8 cellular contexts compared by ENCODE assay signal in genomic region chr1:62436039-62436465, GRCh38. TPM values are rescaled to one million over a fixed set of nuclear protein-coding genes. Genes with fewer than 3 reads are reported as not detected.
DNase-seq lines count a peak whose midpoint lies in the region; ATAC-seq, FAIRE-seq and TF ChIP-seq lines count a peak whose summit lies in the region.

No MANE protein-coding gene starts in this region.

- peak overlapping the region; percentile 81 for H3K4me3 ChIP-seq in CD8-positive, alpha-beta T cell (ENCODE audit: low read depth, low read length)
- H3K4me3 ChIP-seq in HCT116 (replicated peaks in 1 of 2; ENCODE audit: low read depth in 1 of 2, low read length in 2 of 2) (peak overlapping the region; percentile 93 to 98), kidney epithelial cell (ENCODE audit: low read depth, low read length) (peak overlapping the region; percentile 58)

- H3K9me2 ChIP-seq in HCT116 (ENCODE audit: insufficient read depth), result no peaks in the 10 kb centered on the region

- H3K9me3 Mint-ChIP-seq in CD8-positive, alpha-beta T cell, result peaks cover 2% of the 10 kb centered on the region
- no peaks in the 10 kb centered on the region for H3K9me3 Mint-ChIP-seq in T-cell
- no peaks in the 10 kb centered on the region for H3K9me3 Mint-ChIP-seq in brain

- no peaks in the 10 kb centered on the region for H3K9me3 ChIP-seq in CD8-positive, alpha-beta T cell (ENCODE audit: low read length)
- no peaks in the 10 kb centered on the region for H3K9me3 ChIP-seq in HCT116 (ENCODE audit: control insufficient read depth in 1 of 2, insufficient read depth in 1 of 2, low read depth in 1 of 2, low read length in 2 of 2)

- CTCF ChIA-PET in CD8-positive, alpha-beta T cell (lab: Charles Lee), result interaction anchor here (1.3 kb wide), 1 partner anchor 29 kb away, joined by 4 read pairs; no protein-coding TSS in a partner anchor
- CTCF ChIA-PET in HCT116 (lab: Charles Lee), result no interaction called here
- CTCF ChIA-PET in T-cell (lab: Charles Lee), result no interaction called here

- H3K27ac Mint-ChIP-seq in CD8-positive, alpha-beta T cell, result peak overlapping the region; percentile 100
- H3K27ac Mint-ChIP-seq in T-cell (peak overlapping the region; percentile 98 to 100), brain (peak overlapping the region; percentile 97 to 100 (median 100))

- DNase-seq in CD8-positive, alpha-beta T cell, result peak in 6 of 7 experiments; percentile 93 to 97 (median 94)
- DNase-seq in HCT116 (ENCODE audit: low read depth, low spot score) (no peak), T-cell (peak in 12 of 34 experiments; percentile 92 to 98 (median 96)), kidney epithelial cell (ENCODE audit: low read depth) (no peak), RCC 7860 (ENCODE audit: low spot score) (no peak)
- DNase-seq in stimulated activated CD4-positive, alpha-beta T cell treated with anti-CD3 and anti-CD28 coated beads, Interleukin-2, amount 100 ng/mL, for 48 hours, result peak; percentile 91 to 93

- H3K9ac ChIP-seq in HCT116 (ENCODE audit: low read length), result peak overlapping the region; percentile 99

- H4K20me1 ChIP-seq in HCT116 (ENCODE audit: insufficient read depth), result peaks cover 5% of the 10 kb centered on the region; the same call in 1 of the 2 replicates

- BruUV-seq in HCT116 (replicated peaks; lab: Mats Ljungman, UMichigan), result no TSS peak

- H3K79me2 ChIP-seq in HCT116 (ENCODE audit: insufficient read depth, low read length), result peaks cover 50% of the 10 kb centered on the region

- no peaks in the 10 kb centered on the region for H3K27me3 Mint-ChIP-seq in CD8-positive, alpha-beta T cell (ENCODE audit: low read depth)
- peaks cover 0 to 6% of the 10 kb centered on the region in 2 donors for H3K27me3 Mint-ChIP-seq in T-cell
- peaks cover 19% of the 10 kb centered on the region for H3K27me3 Mint-ChIP-seq in brain

- H3K27ac ChIP-seq in CD8-positive, alpha-beta T cell (ENCODE audit: low read depth, low read length), result peak overlapping the region; percentile 96
- peak overlapping the region; percentile 98 for H3K27ac ChIP-seq in HCT116 (ENCODE audit: low read depth, low read length)

- POLR2A ChIA-PET in CD8-positive, alpha-beta T cell (lab: Charles Lee), result interaction anchor here (0.6 to 1.9 kb wide), 6 partner anchors 12 to 1359 kb away, joined by 3 to 8 read pairs (median 4); partner anchors contain the start of gene ATG4C
- POLR2A ChIA-PET in HCT116 (lab: Charles Lee) (interaction anchor here (1.3 to 1.4 kb wide), 2 partner anchors 9 to 12 kb away, joined by 3 to 4 read pairs; no protein-coding TSS in a partner anchor), T-cell (lab: Charles Lee) (interaction anchor here (0.6 to 1.6 kb wide), 4 partner anchors 11 to 225 kb away, joined by 3 to 8 read pairs (median 4); no protein-coding TSS in a partner anchor)

- TF ChIP-seq RAD21 in HCT116 (IDR thresholded peaks at IDR 0.05; ENCODE audit: low read depth), result no peak

- peaks cover 35% of the 10 kb centered on the region for H3K4me1 Mint-ChIP-seq in CD8-positive, alpha-beta T cell (ENCODE audit: low read depth)
- peaks cover 37 to 44% (median 42%) of the 10 kb centered on the region in 3 donors for H3K4me1 Mint-ChIP-seq in T-cell
- H3K4me1 Mint-ChIP-seq in brain, result peaks cover 54% of the 10 kb centered on the region

- no peak overlapping the region for H2AFZ ChIP-seq in HCT116 (ENCODE audit: low read depth, low read length, poor library complexity, severe bottlenecking)

- ATAC-seq in CD8-positive, alpha-beta T cell, result no peak
- ATAC-seq in HCT116 (peak; percentile 78), T-cell (replicated peaks in 1 of 4) (peak in 3 of 4 experiments; percentile 1 to 77 (median 75)), GM21447 (IDR thresholded peaks at IDR 0.05; ENCODE audit: unreplicated experiment) (no peak)

- peaks cover 19% of the 10 kb centered on the region for H3K36me3 Mint-ChIP-seq in CD8-positive, alpha-beta T cell
- H3K36me3 Mint-ChIP-seq in T-cell (peaks cover 10% of the 10 kb centered on the region), brain (peaks cover 8% of the 10 kb centered on the region)

- H3K4me2 ChIP-seq in HCT116 (ENCODE audit: low read length), result peak overlapping the region; percentile 80

- intact Hi-C loops in CD8-positive, alpha-beta T cell (cut with DNase I, micrococcal nuclease), result loop anchor here (1.0 to 10.0 kb wide), 12 partner anchors 249 to 1361 kb away; partner anchors contain the start of genes ALG6 (in 2 of the 2), DOCK7 (in 2 of the 2), EFCAB7 (in 2 of the 2) and ITGB3BP (in 2 of the 2)
- intact Hi-C loops in HCT116 (cut with micrococcal nuclease), result loop anchor here (2.0 kb wide), 1 partner anchor 253 kb away; the partner anchor contains the start of gene DOCK7

- no peak for FAIRE-seq in RCC 7860 (lab: Jason Lieb, UNC)

- RAD21 ChIA-PET in HCT116 (lab: Charles Lee; ENCODE audit: low non-redundant PET in 1 of 2, low total read pairs in 2 of 2, uncharacterized antibody in 2 of 2, unreplicated experiment in 2 of 2), result interaction anchor here in 1 of 2 experiments (0.7 kb wide), 1 partner anchor 260 kb away, joined by 3 read pairs; no protein-coding TSS in a partner anchor

- H3K36me3 ChIP-seq in CD8-positive, alpha-beta T cell (ENCODE audit: insufficient read depth, low read length), result peaks cover 4% of the 10 kb centered on the region
- H3K36me3 ChIP-seq in HCT116 (ENCODE audit: control insufficient read depth in 1 of 2, insufficient read depth in 2 of 2, low read length in 2 of 2), result peaks cover 0 to 7% of the 10 kb centered on the region in 2 experiments; a peak in 2 of 4 replicates
- no peaks in the 10 kb centered on the region for H3K36me3 ChIP-seq in kidney epithelial cell (ENCODE audit: control insufficient read depth, insufficient read depth, low read length)

- no peaks in the 10 kb centered on the region for H3K27me3 ChIP-seq in CD8-positive, alpha-beta T cell (ENCODE audit: insufficient read depth, low read length)
- H3K27me3 ChIP-seq in HCT116 (ENCODE audit: insufficient read depth, low read length) (no peaks in the 10 kb centered on the region), kidney epithelial cell (ENCODE audit: control insufficient read depth, insufficient read depth, low read length) (no peaks in the 10 kb centered on the region)

- H3K4me1 ChIP-seq in CD8-positive, alpha-beta T cell (ENCODE audit: insufficient read depth, low read length), result peaks cover 32% of the 10 kb centered on the region
- peaks cover 6 to 21% of the 10 kb centered on the region in 2 experiments; a peak in 3 of 4 replicates for H3K4me1 ChIP-seq in HCT116 (ENCODE audit: control insufficient read depth in 1 of 2, insufficient read depth in 2 of 2, low read length in 2 of 2)

- peak overlapping the region; percentile 98 for H3K4me3 Mint-ChIP-seq in CD8-positive, alpha-beta T cell
- H3K4me3 Mint-ChIP-seq in T-cell, result peak overlapping the region; percentile 92 to 97 (median 96)
- peak overlapping the region; percentile 82 to 98 (median 87) for H3K4me3 Mint-ChIP-seq in brain

- no peak for TF ChIP-seq CTCF in CD8-positive, alpha-beta T cell (IDR thresholded peaks at IDR 0.05)
- TF ChIP-seq CTCF in HCT116 (IDR thresholded peaks at IDR 0.05 in 2 of 3, conservative IDR thresholded peaks at IDR 0.05 in 1 of 3; ENCODE audit: borderline replicate concordance in 1 of 3, insufficient read depth in 1 of 3, low read depth in 2 of 3, low read length in 2 of 3) (no peak), brain (conservative IDR thresholded peaks at IDR 0.05) (no peak), kidney epithelial cell (IDR thresholded peaks at IDR 0.05; ENCODE audit: insufficient read depth, low read length, poor library complexity, severe bottlenecking) (no peak)

- TF ChIP-seq POLR2A in HCT116 (IDR thresholded peaks at IDR 0.05; ENCODE audit: borderline replicate concordance, extremely low read depth, insufficient read depth, insufficient read length), result peak; percentile 68

TF ChIP-seq in HCT116, 20 proteins besides CTCF, POLR2A, EP300 and RAD21 (continues in another document):
- TF ChIP-seq SP1 (IDR thresholded peaks at IDR 0.05; ENCODE audit: low read depth) (no peak), ATF3 (IDR thresholded peaks at IDR 0.05) (no peak), EGR1 (IDR thresholded peaks at IDR 0.05; ENCODE audit: low read depth) (no peak), ZFX (IDR thresholded peaks at IDR 0.05) (peak; percentile 89), MAX (IDR thresholded peaks at IDR 0.05) (no peak; the same call in 1 of the 2 replicates)
- TF ChIP-seq, protein P1, sequence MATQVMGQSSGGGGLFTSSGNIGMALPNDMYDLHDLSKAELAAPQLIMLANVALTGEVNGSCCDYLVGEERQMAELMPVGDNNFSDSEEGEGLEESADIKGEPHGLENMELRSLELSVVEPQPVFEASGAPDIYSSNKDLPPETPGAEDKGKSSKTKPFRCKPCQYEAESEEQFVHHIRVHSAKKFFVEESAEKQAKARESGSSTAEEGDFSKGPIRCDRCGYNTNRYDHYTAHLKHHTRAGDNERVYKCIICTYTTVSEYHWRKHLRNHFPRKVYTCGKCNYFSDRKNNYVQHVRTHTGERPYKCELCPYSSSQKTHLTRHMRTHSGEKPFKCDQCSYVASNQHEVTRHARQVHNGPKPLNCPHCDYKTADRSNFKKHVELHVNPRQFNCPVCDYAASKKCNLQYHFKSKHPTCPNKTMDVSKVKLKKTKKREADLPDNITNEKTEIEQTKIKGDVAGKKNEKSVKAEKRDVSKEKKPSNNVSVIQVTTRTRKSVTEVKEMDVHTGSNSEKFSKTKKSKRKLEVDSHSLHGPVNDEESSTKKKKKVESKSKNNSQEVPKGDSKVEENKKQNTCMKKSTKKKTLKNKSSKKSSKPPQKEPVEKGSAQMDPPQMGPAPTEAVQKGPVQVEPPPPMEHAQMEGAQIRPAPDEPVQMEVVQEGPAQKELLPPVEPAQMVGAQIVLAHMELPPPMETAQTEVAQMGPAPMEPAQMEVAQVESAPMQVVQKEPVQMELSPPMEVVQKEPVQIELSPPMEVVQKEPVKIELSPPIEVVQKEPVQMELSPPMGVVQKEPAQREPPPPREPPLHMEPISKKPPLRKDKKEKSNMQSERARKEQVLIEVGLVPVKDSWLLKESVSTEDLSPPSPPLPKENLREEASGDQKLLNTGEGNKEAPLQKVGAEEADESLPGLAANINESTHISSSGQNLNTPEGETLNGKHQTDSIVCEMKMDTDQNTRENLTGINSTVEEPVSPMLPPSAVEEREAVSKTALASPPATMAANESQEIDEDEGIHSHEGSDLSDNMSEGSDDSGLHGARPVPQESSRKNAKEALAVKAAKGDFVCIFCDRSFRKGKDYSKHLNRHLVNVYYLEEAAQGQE (IDR thresholded peaks at IDR 0.05; ENCODE audit: low read depth), result no peak

RNA-seq across cellular contexts. Expression of gene USP1, which starts 0.8 kb away (rescaled TPM):
- 10 to 100 TPM; 23.1 to 23.7 TPM for total RNA-seq in CD8-positive, alpha-beta T cell
- total RNA-seq in HCT116 (2021; ENCODE audit: unreplicated experiment) (37.8 TPM), T-cell (10 to 100 TPM; 25.9 to 36.5 (median 33.0) TPM), kidney epithelial cell (22.7 and 26.4 TPM in 2 replicates)
- 8.7 and 13.4 TPM in 2 replicates for polyA plus RNA-seq in HCT116 (2012)
- 20.3 TPM for polyA plus RNA-seq in brain (ENCODE audit: insufficient read depth, low read depth, low replicate concordance)

Comparison
In these comparisons a context has a peak if more than half of its experiments do, and no peak if none do; other contexts are left out.
1. ATAC-seq: peak in HCT116 (single experiment) and T-cell (3 of 4); none in CD8-positive, alpha-beta T cell (single experiment) and GM21447 (single experiment).
2. DNase-seq: peak in CD8-positive, alpha-beta T cell (6 of 7) and stimulated activated CD4-positive, alpha-beta T cell treated with anti-CD3 and anti-CD28 coated beads, Interleukin-2, amount 100 ng/mL, for 48 hours (2 of 2); none in HCT116 (single experiment), kidney epithelial cell (single experiment) and RCC 7860 (single experiment).
3. Peak in every context shown above with its lines, with median percentiles within 50 percentile points of each other: H3K4me3 ChIP-seq, H3K27ac Mint-ChIP-seq and H3K4me3 Mint-ChIP-seq.